Comparison of ENCODE assay signal across 8 cellular contexts in the genomic region with DNA sequence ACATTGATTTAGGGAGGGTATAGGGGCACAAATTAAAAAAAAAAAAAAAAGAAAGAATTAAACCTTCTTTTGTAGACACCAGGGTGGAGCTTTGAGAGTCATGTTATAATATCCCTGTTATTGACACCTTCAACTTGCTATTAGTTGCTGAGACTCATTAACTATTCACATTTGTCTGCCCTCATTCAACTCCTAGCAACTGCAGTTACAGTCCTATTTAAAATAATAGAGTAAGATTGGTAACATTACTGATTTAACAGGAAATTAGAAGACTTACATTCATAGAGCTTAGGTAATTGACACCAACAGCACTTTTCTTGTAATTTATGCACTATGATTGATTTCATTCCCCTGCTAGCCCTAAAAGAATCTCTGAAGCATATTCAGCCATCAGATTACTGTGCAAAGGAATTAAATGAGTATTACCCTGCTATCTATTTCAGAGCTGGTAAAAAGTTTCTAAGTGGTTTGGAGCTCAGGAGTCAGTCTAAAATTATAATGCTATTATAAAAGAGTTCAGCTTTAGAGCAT.
DNase-seq lines count a peak whose midpoint lies in the region; ATAC-seq lines count a peak whose summit lies in the region.

No MANE protein-coding gene starts in this region.

- H3K9me3 Mint-ChIP-seq in central memory CD8-positive, alpha-beta T cell: no peaks in the 10 kb centered on the region

- H3K4me1 Mint-ChIP-seq in central memory CD8-positive, alpha-beta T cell: peaks cover 14% of the 10 kb centered on the region

- H3K9me3 ChIP-seq in skeletal muscle tissue (ENCODE audit: control insufficient read depth in 3 of 3, low read length in 3 of 3): no peaks in the 10 kb centered on the region

- H3K27ac ChIP-seq in skeletal muscle tissue (ENCODE audit: low read depth, low read length): peak overlapping the region; percentile 87

- no peaks in the 10 kb centered on the region for H3K27me3 ChIP-seq in skeletal muscle tissue (ENCODE audit: control insufficient read depth in 3 of 3, insufficient read depth in 3 of 3, low read length in 3 of 3)

- H3K9ac ChIP-seq in skeletal muscle tissue (ENCODE audit: low read depth in 1 of 3, low read length in 3 of 3): peak overlapping the region in 1 of 3 donors; percentile 5

- peaks cover 23 to 29% (median 29%) of the 10 kb centered on the region in 3 donors for H3K4me1 ChIP-seq in skeletal muscle tissue (ENCODE audit: control insufficient read depth in 3 of 3, insufficient read depth in 3 of 3, low read length in 3 of 3)

- no peak for DNase-seq in central memory CD8-positive, alpha-beta T cell (ENCODE audit: low spot score in 2 of 2)
- no peak for DNase-seq in GM19238 (ENCODE audit: insufficient read length, low spot score)
- no peak for DNase-seq in A172 (ENCODE audit: low spot score)
- no peak for DNase-seq in UCSD-AML1 (lab: John Stamatoyannopoulos, UW; ENCODE audit: unreplicated experiment)

- H3K36me3 ChIP-seq in skeletal muscle tissue (ENCODE audit: control insufficient read depth in 3 of 3, insufficient read depth in 3 of 3, low read length in 3 of 3): no peaks in the 10 kb centered on the region

- H3K4me3 Mint-ChIP-seq in central memory CD8-positive, alpha-beta T cell: no peak overlapping the region

- ATAC-seq in GM19395 (IDR thresholded peaks at IDR 0.05; ENCODE audit: unreplicated experiment) (peak; percentile 16), HG03442 (IDR thresholded peaks at IDR 0.05; ENCODE audit: unreplicated experiment) (peak; percentile 7), GM18520 (IDR thresholded peaks at IDR 0.05; ENCODE audit: unreplicated experiment) (no peak)
- ATAC-seq in central memory CD8-positive, alpha-beta T cell (replicated peaks; ENCODE audit: extremely low read depth, poor library complexity, severe bottlenecking): peak; percentile 28

- H3K27ac Mint-ChIP-seq in central memory CD8-positive, alpha-beta T cell (ENCODE audit: low read depth): peak overlapping the region; percentile 59

- H3K4me3 ChIP-seq in skeletal muscle tissue (ENCODE audit: low read length in 3 of 3): peak overlapping the region in 1 of 3 donors; percentile 49

- no peaks in the 10 kb centered on the region for H3K36me3 Mint-ChIP-seq in central memory CD8-positive, alpha-beta T cell (ENCODE audit: insufficient read depth)

- no peaks in the 10 kb centered on the region for H3K27me3 Mint-ChIP-seq in central memory CD8-positive, alpha-beta T cell
